In genomic region chr2:233711312-233712008, GRCh38 we compare ENCODE assay signal across 9 cellular contexts. TPM values are rescaled to one million over a fixed set of nuclear protein-coding genes. Genes with fewer than 3 reads are reported as not detected.
A peak's percentile ranks its signal among the peaks of the same experiment; 100 is the strongest.
DNase-seq lines count a peak whose midpoint lies in the region; ATAC-seq and TF ChIP-seq lines count a peak whose summit lies in the region.
"Had no signal": no experiment of that assay in that cellular context is flagged by ENCODE, and none has a peak within 500 bp of the region (broad histone marks: within the 10 kb centered on the region; RNA-seq: fewer than 3 reads in every experiment).

No MANE protein-coding gene starts in this region.

- peak; percentile 61 to 97 (median 96); a peak in 5 of 6 replicates for TF ChIP-seq CTCF in HCT116 (IDR thresholded peaks at IDR 0.05 in 2 of 3, conservative IDR thresholded peaks at IDR 0.05 in 1 of 3; ENCODE audit: borderline replicate concordance in 1 of 3, insufficient read depth in 1 of 3, low read depth in 2 of 3, low read length in 2 of 3)
- TF ChIP-seq CTCF in colonic mucosa (IDR thresholded peaks at IDR 0.05): peak; percentile 78
- TF ChIP-seq CTCF in right lobe of liver (IDR thresholded peaks at IDR 0.05): peak; percentile 86 to 94 (median 92)

- TF ChIP-seq POLR2A in HCT116 (IDR thresholded peaks at IDR 0.05; ENCODE audit: borderline replicate concordance, extremely low read depth, insufficient read depth, insufficient read length) (no peak), right lobe of liver (IDR thresholded peaks at IDR 0.05) (no peak)

- H3K4me2 ChIP-seq in HCT116 (ENCODE audit: low read length): no peak overlapping the region

- H3K27ac ChIP-seq in HCT116 (ENCODE audit: low read depth, low read length) (no peak overlapping the region), colonic mucosa (no peak overlapping the region), right lobe of liver (peak overlapping the region in 1 of 3 donors; percentile 6)

- no peaks in the 10 kb centered on the region for H3K36me3 Mint-ChIP-seq in activated CD4-positive, alpha-beta T cell treated with anti-CD3 and anti-CD28 coated beads, Interleukin-2, amount 10 ng/mL, durations not matched to agents 24 days and 14 days (ENCODE audit: low read depth)

- RAD21 ChIA-PET in HCT116 (lab: Charles Lee; ENCODE audit: low non-redundant PET in 1 of 2, low total read pairs in 2 of 2, uncharacterized antibody in 2 of 2, unreplicated experiment in 2 of 2): no interaction called here

- intact Hi-C loops in HCT116 (cut with micrococcal nuclease) (loop anchor here (1.0 kb wide), 1 partner anchor 307 kb away; no protein-coding TSS in a partner anchor), colonic mucosa (cut with DNase I) (loop anchor here (10.0 kb wide), 2 partner anchors 247 to 427 kb away; no protein-coding TSS in a partner anchor), right lobe of liver (cut with DNase I) (no loop called here)
- intact Hi-C loops in activated CD4-positive, alpha-beta T cell treated with anti-CD3 and anti-CD28 coated beads, Interleukin-2, amount 10 ng/mL, durations not matched to agents 24 days and 14 days (cut with micrococcal nuclease): no loop called here

- CTCF ChIA-PET in HCT116 (lab: Charles Lee): interaction anchor here (1.1 to 1.4 kb wide), 4 partner anchors 17 to 305 kb away, joined by 3 to 5 read pairs (median 3); partner anchors contain the start of gene UGT1A3

- BruUV-seq in HCT116 (replicated peaks; lab: Mats Ljungman, UMichigan): no TSS peak

- H3K4me3 Mint-ChIP-seq in activated CD4-positive, alpha-beta T cell treated with anti-CD3 and anti-CD28 coated beads, Interleukin-2, amount 10 ng/mL, durations not matched to agents 24 days and 14 days: no peak overlapping the region
- H3K4me3 Mint-ChIP-seq: T-helper 1 cell treated with Interleukin-12 subunit alpha and Interleukin-12 subunit beta and Interleukin-4 antibody, amounts not matched to agents 30 μg/mL and 1 μg/mL, for 36 hours had no signal

- H3K4me1 Mint-ChIP-seq in activated CD4-positive, alpha-beta T cell treated with anti-CD3 and anti-CD28 coated beads, Interleukin-2, amount 10 ng/mL, durations not matched to agents 24 days and 14 days: no peaks in the 10 kb centered on the region

- H2AFZ ChIP-seq in HCT116 (ENCODE audit: low read depth, low read length, poor library complexity, severe bottlenecking): peak overlapping the region; percentile 52

- 23% methylated on average over 10 of the region's 11 CpGs for WGBS in right lobe of liver (ENCODE audit: insufficient coverage, low coverage, low lambda C conversion rate, missing lambda C conversion rate)

- H3K9me3 Mint-ChIP-seq in activated CD4-positive, alpha-beta T cell treated with anti-CD3 and anti-CD28 coated beads, Interleukin-2, amount 10 ng/mL, durations not matched to agents 24 days and 14 days: no peaks in the 10 kb centered on the region
- H3K9me3 Mint-ChIP-seq: T-helper 1 cell treated with Interleukin-12 subunit alpha and Interleukin-12 subunit beta and Interleukin-4 antibody, amounts not matched to agents 30 μg/mL and 1 μg/mL, for 36 hours had no signal

- H3K27me3 ChIP-seq in HCT116 (ENCODE audit: insufficient read depth, low read length) (peaks cover 11% of the 10 kb centered on the region; the same call in 1 of the 2 replicates), colonic mucosa (no peaks in the 10 kb centered on the region), right lobe of liver (no peaks in the 10 kb centered on the region)

- H3K9ac ChIP-seq in HCT116 (ENCODE audit: low read length) (no peak overlapping the region), colonic mucosa (ENCODE audit: low read depth in 2 of 2, low read length in 2 of 2) (no peak overlapping the region)

- peak; percentile 86 for TF ChIP-seq RAD21 in HCT116 (IDR thresholded peaks at IDR 0.05; ENCODE audit: low read depth)

- H3K9me3 ChIP-seq in HCT116 (ENCODE audit: control insufficient read depth in 1 of 2, insufficient read depth in 1 of 2, low read depth in 1 of 2, low read length in 2 of 2): no peaks in the 10 kb centered on the region
- H3K9me3 ChIP-seq in colonic mucosa: no peaks in the 10 kb centered on the region
- H3K9me3 ChIP-seq in right lobe of liver: no peaks in the 10 kb centered on the region

- no peaks in the 10 kb centered on the region for H3K9me2 ChIP-seq in HCT116 (ENCODE audit: insufficient read depth)

- in situ Hi-C loops in Caki2 (cut with HindIII; ENCODE audit: low pct_unique_long_range_greater_than_20kb, low sequenced_read_pairs): no loop called here

- H3K4me1 ChIP-seq in HCT116 (ENCODE audit: control insufficient read depth in 1 of 2, insufficient read depth in 2 of 2, low read length in 2 of 2) (no peaks in the 10 kb centered on the region), colonic mucosa (no peaks in the 10 kb centered on the region), right lobe of liver (peaks cover 0 to 87% (median 17%) of the 10 kb centered on the region in 4 donors)

- peak; percentile 98 for ATAC-seq in HCT116
- ATAC-seq in right lobe of liver: peak; percentile 93 to 98 (median 96)
- ATAC-seq in GM19035 (IDR thresholded peaks at IDR 0.05; ENCODE audit: unreplicated experiment): no peak

- H3K36me3 ChIP-seq in HCT116 (ENCODE audit: control insufficient read depth in 1 of 2, insufficient read depth in 2 of 2, low read length in 2 of 2) (no peaks in the 10 kb centered on the region), colonic mucosa (no peaks in the 10 kb centered on the region), right lobe of liver (peaks cover 0 to 3% (median 0%) of the 10 kb centered on the region in 4 donors)

- H4K20me1 ChIP-seq in HCT116 (ENCODE audit: insufficient read depth): no peaks in the 10 kb centered on the region

- peaks cover 24% of the 10 kb centered on the region for H3K27me3 Mint-ChIP-seq in activated CD4-positive, alpha-beta T cell treated with anti-CD3 and anti-CD28 coated beads, Interleukin-2, amount 10 ng/mL, durations not matched to agents 24 days and 14 days

- POLR2A ChIA-PET in HCT116 (lab: Charles Lee): no interaction called here

- H3K27ac Mint-ChIP-seq in activated CD4-positive, alpha-beta T cell treated with anti-CD3 and anti-CD28 coated beads, Interleukin-2, amount 10 ng/mL, durations not matched to agents 24 days and 14 days: no peak overlapping the region
- H3K27ac Mint-ChIP-seq: T-helper 1 cell treated with Interleukin-12 subunit alpha and Interleukin-12 subunit beta and Interleukin-4 antibody, amounts not matched to agents 30 μg/mL and 1 μg/mL, for 36 hours had no signal

- no peaks in the 10 kb centered on the region for H3K79me2 ChIP-seq in HCT116 (ENCODE audit: insufficient read depth, low read length)

- DNase-seq in Caki2 (ENCODE audit: low read depth) (peak; percentile 48), HCT116 (ENCODE audit: low read depth, low spot score) (peak; percentile 47), NCI-H226 (peak; percentile 69), colonic mucosa (peak; percentile 88), right lobe of liver (peak; percentile 88 to 90 (median 90))
- DNase-seq in activated CD4-positive, alpha-beta T cell treated with anti-CD3 and anti-CD28 coated beads, Interleukin-2, amount 10 ng/mL, durations not matched to agents 24 days and 14 days: peak; percentile 89
- DNase-seq in stimulated activated CD4-positive, alpha-beta T cell treated with anti-CD3 and anti-CD28 coated beads, TNF-alpha, amount 100 ng/mL, for 4 hours (ENCODE audit: low read depth in 3 of 3): peak; percentile 32 to 41 (median 37)

- H3K4me3 ChIP-seq in HCT116 (replicated peaks in 1 of 2; ENCODE audit: low read depth in 1 of 2, low read length in 2 of 2): no peak overlapping the region
- no peak overlapping the region for H3K4me3 ChIP-seq in colonic mucosa
- no peak overlapping the region for H3K4me3 ChIP-seq in right lobe of liver

TF ChIP-seq in HCT116, 20 proteins besides CTCF, POLR2A, EP300 and RAD21:
- peak; percentile 16 for TF ChIP-seq YY1 (IDR thresholded peaks at IDR 0.05; ENCODE audit: extremely low read depth, insufficient replicate concordance, low read depth, low read length)
- no peak for TF ChIP-seq ZFX (IDR thresholded peaks at IDR 0.05)

RNA-seq across cellular contexts. Expression of gene UGT1A5, which starts 1.2 kb away (rescaled TPM):
- not detected in 2 replicates for total RNA-seq in Caki2 (2014; rRNA removed; shearing (Covaris generic); ENCODE audit: low replicate concordance)
- total RNA-seq in HCT116 (2021; ENCODE audit: unreplicated experiment): not detected
- not detected in 2 replicates for polyA plus RNA-seq in HCT116 (2012)
- not detected in 2 replicates for total RNA-seq in activated CD4-positive, alpha-beta T cell treated with anti-CD3 and anti-CD28 coated beads, Interleukin-2, amount 10 ng/mL, durations not matched to agents 24 days and 14 days
- total RNA-seq in colonic mucosa: 1 to 10 TPM; 1.1 to 2.4 TPM
- 10 to 100 TPM in 1 of 6 experiments, 1 to 10 TPM in 5; 1.3 to 10.0 (median 3.8) TPM for total RNA-seq in right lobe of liver

RNA-seq across cellular contexts. Expression of gene UGT1A4, which starts 7.1 kb away (rescaled TPM):
- total RNA-seq in Caki2 (2014; rRNA removed; shearing (Covaris generic); ENCODE audit: low replicate concordance): 0.10 and 3.3 TPM in 2 replicates
- total RNA-seq in HCT116 (2021; ENCODE audit: unreplicated experiment) (0.12 TPM), colonic mucosa (1 to 10 TPM in 1 of 2 donors, under 1 TPM in 1; 0.93 to 1.8 TPM), right lobe of liver (1,000 to 10,000 TPM in 1 of 6 experiments, 100 to 1,000 TPM in 4, 10 to 100 TPM in 1; 98.7 to 1,011 (median 214) TPM)
- polyA plus RNA-seq in HCT116 (2012): not detected in 2 replicates
- total RNA-seq in activated CD4-positive, alpha-beta T cell treated with anti-CD3 and anti-CD28 coated beads, Interleukin-2, amount 10 ng/mL, durations not matched to agents 24 days and 14 days: not detected in 2 replicates

RNA-seq across cellular contexts. Expression of gene UGT1A3, which starts 17.4 kb away (rescaled TPM):
- 0.78 TPM in 1 of 2 replicates, not detected in the other for total RNA-seq in Caki2 (2014; rRNA removed; shearing (Covaris generic); ENCODE audit: low replicate concordance)
- total RNA-seq in HCT116 (2021; ENCODE audit: unreplicated experiment) (not detected), colonic mucosa (1 to 10 TPM; 1.0 to 1.9 TPM), right lobe of liver (100 to 1,000 TPM in 1 of 6 experiments, 10 to 100 TPM in 5; 12.9 to 125 (median 22.0) TPM)
- not detected in 2 replicates for polyA plus RNA-seq in HCT116 (2012)
- total RNA-seq in activated CD4-positive, alpha-beta T cell treated with anti-CD3 and anti-CD28 coated beads, Interleukin-2, amount 10 ng/mL, durations not matched to agents 24 days and 14 days: not detected in 2 replicates

RNA-seq across cellular contexts. Expression of gene UGT1A6, which starts 18.8 kb away (rescaled TPM):
- total RNA-seq in Caki2 (2014; rRNA removed; shearing (Covaris generic); ENCODE audit: low replicate concordance): 130 and 145 TPM in 2 replicates
- not detected for total RNA-seq in HCT116 (2021; ENCODE audit: unreplicated experiment)
- not detected in 2 replicates for polyA plus RNA-seq in HCT116 (2012)
- not detected in 2 replicates for total RNA-seq in activated CD4-positive, alpha-beta T cell treated with anti-CD3 and anti-CD28 coated beads, Interleukin-2, amount 10 ng/mL, durations not matched to agents 24 days and 14 days
- 1 to 10 TPM; 4.4 to 5.5 TPM for total RNA-seq in colonic mucosa
- 100 to 1,000 TPM in 4 of 6 experiments, 10 to 100 TPM in 2; 79.4 to 315 (median 139) TPM for total RNA-seq in right lobe of liver

RNA-seq across cellular contexts. Expression of gene UGT1A7, which starts 29.8 kb away (rescaled TPM):
- total RNA-seq in Caki2 (2014; rRNA removed; shearing (Covaris generic); ENCODE audit: low replicate concordance): 39.2 and 45.3 TPM in 2 replicates
- total RNA-seq in HCT116 (2021; ENCODE audit: unreplicated experiment) (not detected), colonic mucosa (1 to 10 TPM; 3.1 TPM), right lobe of liver (1 to 10 TPM; 1.3 to 6.9 (median 4.6) TPM)
- polyA plus RNA-seq in HCT116 (2012): not detected in 2 replicates
- not detected in 2 replicates for total RNA-seq in activated CD4-positive, alpha-beta T cell treated with anti-CD3 and anti-CD28 coated beads, Interleukin-2, amount 10 ng/mL, durations not matched to agents 24 days and 14 days

Comparison
In these comparisons a context has a peak if more than half of its experiments do, and no peak if none do; other contexts are left out.
1. DNase-seq: peak in every context shown above with its lines; median percentile 90 in right lobe of liver; 89 in activated CD4-positive, alpha-beta T cell treated with anti-CD3 and anti-CD28 coated beads, Interleukin-2, amount 10 ng/mL, durations not matched to agents 24 days and 14 days; 88 in colonic mucosa; 69 in NCI-H226; 48 in Caki2; 47 in HCT116; 37 in stimulated activated CD4-positive, alpha-beta T cell treated with anti-CD3 and anti-CD28 coated beads, TNF-alpha, amount 100 ng/mL, for 4 hours.
2. RNA of gene UGT1A4, which starts 7.1 kb away (total RNA-seq): 98.7 to 1,011 TPM in right lobe of liver; 0.93 to 1.8 TPM in colonic mucosa, 0.12 TPM in HCT116 (single experiment), 0.10 to 3.3 TPM in Caki2 and not detected in activated CD4-positive, alpha-beta T cell treated with anti-CD3 and anti-CD28 coated beads, Interleukin-2, amount 10 ng/mL, durations not matched to agents 24 days and 14 days; every median in the first group is over 10 times any median in the second.
3. intact Hi-C loops: an anchor here in HCT116 (1.0 kb wide) and colonic mucosa (10.0 kb wide); none called in activated CD4-positive, alpha-beta T cell treated with anti-CD3 and anti-CD28 coated beads, Interleukin-2, amount 10 ng/mL, durations not matched to agents 24 days and 14 days and right lobe of liver.
4. Peak in every context shown above with its lines, with median percentiles within 50 percentile points of each other: CTCF ChIP-seq.